ENCODE assay signal across 11 cellular contexts in the genomic region with DNA sequence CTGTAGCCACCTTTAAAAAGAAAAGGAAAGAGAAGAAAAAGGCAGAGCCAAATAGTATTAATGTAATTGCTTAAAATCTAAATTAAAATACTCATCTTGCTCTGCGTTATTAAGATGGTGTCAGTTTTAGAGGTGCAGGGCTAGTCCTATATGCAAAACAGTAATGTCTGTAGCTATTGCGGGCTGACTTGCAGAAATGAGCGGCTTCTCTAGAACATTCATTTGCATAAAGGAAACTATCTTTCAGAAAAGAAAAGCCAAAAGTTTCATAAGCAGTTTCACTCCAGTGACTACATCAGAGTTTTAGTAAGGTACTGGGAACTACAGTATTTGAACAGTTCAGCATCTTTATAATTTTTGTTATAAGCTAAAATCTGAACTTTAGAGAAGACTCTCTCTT. TPM values are rescaled to one million over a fixed set of nuclear protein-coding genes. Genes with fewer than 3 reads are reported as not detected.
DNase-seq lines count a peak whose midpoint lies in the region; ATAC-seq and TF ChIP-seq lines count a peak whose summit lies in the region.
"Had no signal": no experiment of that assay in that cellular context is flagged by ENCODE, and none has a peak within 500 bp of the region (broad histone marks: within the 10 kb centered on the region; RNA-seq: fewer than 3 reads in every experiment).

No MANE protein-coding gene starts in this region.

- H3K9me3 Mint-ChIP-seq in activated CD8-positive, alpha-beta memory T cell treated with anti-CD3 and anti-CD28 coated beads, Interleukin-2, amount 10 ng/mL, durations not matched to agents 7 days and 5 days (ENCODE audit: low read depth) = no peaks in the 10 kb centered on the region

- CTCF ChIA-PET in activated CD8-positive, alpha-beta memory T cell treated with anti-CD3 and anti-CD28 coated beads, Interleukin-2, amount 10 ng/mL, durations not matched to agents 7 days and 5 days (lab: Charles Lee) = interaction anchor here (1.0 kb wide), 1 partner anchor 70 kb away, joined by 3 read pairs; no protein-coding TSS in a partner anchor

- H3K27me3 Mint-ChIP-seq in activated CD8-positive, alpha-beta memory T cell treated with anti-CD3 and anti-CD28 coated beads, Interleukin-2, amount 10 ng/mL, durations not matched to agents 7 days and 5 days = peaks cover 25% of the 10 kb centered on the region

- no peak for DNase-seq in activated CD8-positive, alpha-beta memory T cell treated with anti-CD3 and anti-CD28 coated beads, Interleukin-2, amount 10 ng/mL, durations not matched to agents 7 days and 5 days
- no peak for DNase-seq in activated CD8-positive, alpha-beta memory T cell treated with anti-CD3 and anti-CD28 coated beads, Interleukin-2, amount 50 U/mL, for 4 hours
- DNase-seq in stimulated activated CD4-positive, alpha-beta T cell treated with anti-CD3 and anti-CD28 coated beads, Interleukin-4, amount 100 ng/mL, for 24 hours = peak; percentile 40
- DNase-seq in omental fat pad (ENCODE audit: low spot score) = no peak
- DNase-seq in NCI-H748 treated with DMSO at 0.1 percent for 48 hours (lab: John Stamatoyannopoulos, UW) = no peak
- DNase-seq in T-helper 9 cell = no peak
- DNase-seq: heart right ventricle, posterior cingulate gyrus had no signal

- no peak overlapping the region for H3K27ac Mint-ChIP-seq in activated CD8-positive, alpha-beta memory T cell treated with anti-CD3 and anti-CD28 coated beads, Interleukin-2, amount 10 ng/mL, durations not matched to agents 7 days and 5 days

- no peak overlapping the region for H3K4me3 Mint-ChIP-seq in activated CD8-positive, alpha-beta memory T cell treated with anti-CD3 and anti-CD28 coated beads, Interleukin-2, amount 10 ng/mL, durations not matched to agents 7 days and 5 days

- peak; percentile 85 for ATAC-seq in activated CD8-positive, alpha-beta memory T cell treated with anti-CD3 and anti-CD28 coated beads, Interleukin-2, amount 10 ng/mL, durations not matched to agents 7 days and 5 days
- ATAC-seq in GM21737 (IDR thresholded peaks at IDR 0.05; ENCODE audit: unreplicated experiment) (peak; percentile 94), HG03558 (IDR thresholded peaks at IDR 0.05; ENCODE audit: extremely low read depth, unreplicated experiment) (peak; percentile 97), omental fat pad (ENCODE audit: low FRiP score) (no peak)
- ATAC-seq: Panc1 had no signal

- H3K36me3 Mint-ChIP-seq in activated CD8-positive, alpha-beta memory T cell treated with anti-CD3 and anti-CD28 coated beads, Interleukin-2, amount 10 ng/mL, durations not matched to agents 7 days and 5 days = no peaks in the 10 kb centered on the region

- H3K4me1 Mint-ChIP-seq in activated CD8-positive, alpha-beta memory T cell treated with anti-CD3 and anti-CD28 coated beads, Interleukin-2, amount 10 ng/mL, durations not matched to agents 7 days and 5 days = peaks cover 10% of the 10 kb centered on the region

- TF ChIP-seq CTCF in omental fat pad (IDR thresholded peaks at IDR 0.05) = no peak

RNA-seq across cellular contexts. Expression of gene SMAD1, which starts 6.0 kb away (rescaled TPM):
- 1 to 10 TPM; 1.2 to 1.9 TPM for total RNA-seq in activated CD8-positive, alpha-beta memory T cell treated with anti-CD3 and anti-CD28 coated beads, Interleukin-2, amount 10 ng/mL, durations not matched to agents 7 days and 5 days
- total RNA-seq in omental fat pad = 10 to 100 TPM; 13.9 to 59.4 (median 17.3) TPM

Comparison
In these comparisons a context has a peak if more than half of its experiments do, and no peak if none do; other contexts are left out.
1. RNA of gene SMAD1, which starts 6.0 kb away (total RNA-seq): 13.9 to 59.4 TPM in omental fat pad; 1.2 to 1.9 TPM in activated CD8-positive, alpha-beta memory T cell treated with anti-CD3 and anti-CD28 coated beads, Interleukin-2, amount 10 ng/mL, durations not matched to agents 7 days and 5 days; every median in the first group is over 4 times any median in the second.